Comparison of ENCODE assay signal across 1 cellular context in the genomic region with DNA sequence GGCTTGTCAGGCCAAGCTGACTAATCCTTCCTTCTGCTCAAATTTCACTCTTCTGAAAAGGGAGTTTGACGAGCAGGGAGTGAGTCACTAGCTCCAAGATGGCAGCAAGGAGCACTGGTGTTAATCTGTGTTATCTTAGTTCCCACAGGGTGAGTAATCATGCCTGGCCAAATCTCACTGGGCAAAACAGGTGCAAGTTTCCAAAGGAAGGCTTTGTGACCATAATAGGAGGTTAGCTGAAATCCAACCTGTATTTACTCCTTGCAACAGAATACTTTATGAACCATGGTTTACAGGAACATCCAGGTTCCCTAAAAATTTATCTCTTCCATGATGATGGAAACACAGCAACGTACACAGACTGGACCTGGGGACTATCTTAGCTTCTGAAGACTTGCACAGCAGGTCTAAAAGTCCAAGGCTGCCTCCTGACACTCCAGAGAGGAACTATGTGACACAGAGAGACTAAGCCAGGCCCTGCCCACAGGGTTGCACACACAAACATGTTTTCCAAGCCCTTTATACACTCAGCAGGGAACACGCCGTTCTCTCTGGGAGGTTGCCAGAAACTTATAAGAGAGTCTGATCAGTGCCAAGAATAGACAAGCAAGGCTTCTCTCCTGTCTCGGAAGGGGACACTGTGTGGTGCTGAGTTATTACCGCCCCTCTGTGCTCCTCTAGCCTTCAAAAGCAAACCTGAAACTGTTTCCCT.
TF ChIP-seq lines count a peak whose summit lies in the region.

No MANE protein-coding gene starts in this region.

TF ChIP-seq in GM23338, 12 proteins besides CTCF, POLR2A, EP300 and RAD21:
- TF ChIP-seq JUNB (IDR thresholded peaks at IDR 0.05; ENCODE audit: unreplicated experiment) (no peak), EZH2 (IDR thresholded peaks at IDR 0.05; ENCODE audit: low read depth, unreplicated experiment) (no peak), NANOG (IDR thresholded peaks at IDR 0.05; ENCODE audit: borderline replicate concordance) (no peak), ZNF114 (CRISPR knock-in tag; IDR thresholded peaks at IDR 0.05) (no peak), POLR2AphosphoS5 (IDR thresholded peaks at IDR 0.05; ENCODE audit: low read depth) (no peak), EZH2phosphoT487 (IDR thresholded peaks at IDR 0.05; ENCODE audit: unreplicated experiment) (no peak), CREB1 (CRISPR knock-in tag; IDR thresholded peaks at IDR 0.05; ENCODE audit: low read depth) (no peak), ZNF331 (CRISPR knock-in tag; IDR thresholded peaks at IDR 0.05; ENCODE audit: low read depth) (no peak), ZNF462 (CRISPR knock-in tag; IDR thresholded peaks at IDR 0.05) (no peak), ETS1 (IDR thresholded peaks at IDR 0.05) (no peak), STAT1 (IDR thresholded peaks at IDR 0.05; ENCODE audit: unreplicated experiment) (no peak)
- TF ChIP-seq, protein P1, sequence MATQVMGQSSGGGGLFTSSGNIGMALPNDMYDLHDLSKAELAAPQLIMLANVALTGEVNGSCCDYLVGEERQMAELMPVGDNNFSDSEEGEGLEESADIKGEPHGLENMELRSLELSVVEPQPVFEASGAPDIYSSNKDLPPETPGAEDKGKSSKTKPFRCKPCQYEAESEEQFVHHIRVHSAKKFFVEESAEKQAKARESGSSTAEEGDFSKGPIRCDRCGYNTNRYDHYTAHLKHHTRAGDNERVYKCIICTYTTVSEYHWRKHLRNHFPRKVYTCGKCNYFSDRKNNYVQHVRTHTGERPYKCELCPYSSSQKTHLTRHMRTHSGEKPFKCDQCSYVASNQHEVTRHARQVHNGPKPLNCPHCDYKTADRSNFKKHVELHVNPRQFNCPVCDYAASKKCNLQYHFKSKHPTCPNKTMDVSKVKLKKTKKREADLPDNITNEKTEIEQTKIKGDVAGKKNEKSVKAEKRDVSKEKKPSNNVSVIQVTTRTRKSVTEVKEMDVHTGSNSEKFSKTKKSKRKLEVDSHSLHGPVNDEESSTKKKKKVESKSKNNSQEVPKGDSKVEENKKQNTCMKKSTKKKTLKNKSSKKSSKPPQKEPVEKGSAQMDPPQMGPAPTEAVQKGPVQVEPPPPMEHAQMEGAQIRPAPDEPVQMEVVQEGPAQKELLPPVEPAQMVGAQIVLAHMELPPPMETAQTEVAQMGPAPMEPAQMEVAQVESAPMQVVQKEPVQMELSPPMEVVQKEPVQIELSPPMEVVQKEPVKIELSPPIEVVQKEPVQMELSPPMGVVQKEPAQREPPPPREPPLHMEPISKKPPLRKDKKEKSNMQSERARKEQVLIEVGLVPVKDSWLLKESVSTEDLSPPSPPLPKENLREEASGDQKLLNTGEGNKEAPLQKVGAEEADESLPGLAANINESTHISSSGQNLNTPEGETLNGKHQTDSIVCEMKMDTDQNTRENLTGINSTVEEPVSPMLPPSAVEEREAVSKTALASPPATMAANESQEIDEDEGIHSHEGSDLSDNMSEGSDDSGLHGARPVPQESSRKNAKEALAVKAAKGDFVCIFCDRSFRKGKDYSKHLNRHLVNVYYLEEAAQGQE (IDR thresholded peaks at IDR 0.05; ENCODE audit: unreplicated experiment): no peak
